Comparison of ENCODE assay signal across 5 cellular contexts in the genomic region with DNA sequence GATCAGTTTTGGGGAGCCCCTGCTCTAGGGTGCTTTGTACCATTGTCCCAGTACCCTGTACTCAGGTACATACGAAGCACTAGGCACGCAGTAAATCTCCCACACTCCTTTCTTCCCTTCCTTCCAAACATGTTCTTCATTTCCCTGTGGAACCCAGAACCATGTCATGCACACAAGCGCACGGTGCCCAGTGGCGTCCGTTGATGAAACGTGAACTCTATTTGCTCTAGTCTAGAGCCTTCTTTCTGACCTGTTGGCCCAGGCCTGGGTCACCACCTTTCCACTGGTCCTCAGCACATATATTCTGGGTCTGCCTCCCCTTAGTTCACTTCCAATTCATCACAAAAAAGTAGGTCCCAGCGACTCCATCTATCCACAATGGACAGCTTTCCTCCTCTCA. TPM values are rescaled to one million over a fixed set of nuclear protein-coding genes. Genes with fewer than 3 reads are reported as not detected.
"Had no signal": no experiment of that assay in that cellular context is flagged by ENCODE, and none has a peak within 500 bp of the region (broad histone marks: within the 10 kb centered on the region; RNA-seq: fewer than 3 reads in every experiment).

No MANE protein-coding gene starts in this region.

- H3K36me3 Mint-ChIP-seq: IgD-negative memory B cell had no signal

- H3K4me3 ChIP-seq: GM23338 had no signal

- H3K4me3 Mint-ChIP-seq: GM23338, H9, IgD-negative memory B cell had no signal

- H3K27ac Mint-ChIP-seq: GM23338, H9, IgD-negative memory B cell had no signal

- H3K4me1 Mint-ChIP-seq: IgD-negative memory B cell had no signal

- H3K9me3 Mint-ChIP-seq: GM23338, H9 had no signal

- DNase-seq: H9, HCEC 1CT had no signal

RNA-seq across cellular contexts. Expression of a gene that starts 7.0 kb away (rescaled TPM):
- polyA plus RNA-seq: IgD-negative memory B cell had no signal

RNA-seq across cellular contexts. Expression of a gene that starts 9.8 kb away (rescaled TPM):
- total RNA-seq: HT-29 had no signal
- polyA plus RNA-seq: IgD-negative memory B cell had no signal
